18 cellular contexts compared by ENCODE assay signal in genomic region chr1:65105596-65105995, GRCh38. TPM values are rescaled to one million over a fixed set of nuclear protein-coding genes. Genes with fewer than 3 reads are reported as not detected.
DNase-seq lines count a peak whose midpoint lies in the region; ATAC-seq, FAIRE-seq and TF ChIP-seq lines count a peak whose summit lies in the region.
"Had no signal": no experiment of that assay in that cellular context is flagged by ENCODE, and none has a peak within 500 bp of the region (broad histone marks: within the 10 kb centered on the region; RNA-seq: fewer than 3 reads in every experiment).

No MANE protein-coding gene starts in this region.

- TF ChIP-seq CTCF in K562 (IDR thresholded peaks at IDR 0.05 in 2 of 3, conservative IDR thresholded peaks at IDR 0.05 in 1 of 3; ENCODE audit: insufficient read depth in 2 of 3, low read depth in 1 of 3, low read length in 3 of 3) (no peak), foreskin keratinocyte (conservative IDR thresholded peaks at IDR 0.05) (no peak), WERI-Rb-1 (IDR thresholded peaks at IDR 0.05; ENCODE audit: low read depth, low read length) (no peak)

- H3K36me3 ChIP-seq in K562 (ENCODE audit: control insufficient read depth, insufficient read depth, low read length): no peaks in the 10 kb centered on the region
- no peaks in the 10 kb centered on the region for H3K36me3 ChIP-seq in subcutaneous abdominal adipose tissue (ENCODE audit: control insufficient read depth in 5 of 5, insufficient read depth in 5 of 5, low read length in 5 of 5)
- no peaks in the 10 kb centered on the region for H3K36me3 ChIP-seq in WERI-Rb-1
- H3K36me3 ChIP-seq: BE2C had no signal

- H3K4me1 ChIP-seq in K562 (replicated peaks in 1 of 2; ENCODE audit: control insufficient read depth in 2 of 2, insufficient read depth in 2 of 2, low read length in 2 of 2) (no peaks in the 10 kb centered on the region; a peak in 1 of 5 replicates), foreskin keratinocyte (peaks cover 5% of the 10 kb centered on the region), subcutaneous abdominal adipose tissue (ENCODE audit: control insufficient read depth in 5 of 5, insufficient read depth in 5 of 5, low read length in 5 of 5) (peaks cover 0 to 33% (median 30%) of the 10 kb centered on the region in 5 donors)
- H3K4me1 ChIP-seq: BE2C had no signal

- H3K9ac ChIP-seq in K562 (ENCODE audit: insufficient read depth in 1 of 2, low read depth in 2 of 2, low read length in 2 of 2) (no peak overlapping the region), subcutaneous abdominal adipose tissue (ENCODE audit: low read length in 5 of 5) (no peak overlapping the region)
- H3K9ac ChIP-seq: KMS-11 had no signal

- no peaks in the 10 kb centered on the region; a peak in 2 of 5 replicates for H3K27me3 ChIP-seq in K562 (ENCODE audit: control insufficient read depth in 2 of 2, insufficient read depth in 2 of 2, low read length in 2 of 2)
- peaks cover 14% of the 10 kb centered on the region for H3K27me3 ChIP-seq in foreskin keratinocyte
- no peaks in the 10 kb centered on the region for H3K27me3 ChIP-seq in subcutaneous abdominal adipose tissue (ENCODE audit: control insufficient read depth in 5 of 5, insufficient read depth in 4 of 5, low read length in 5 of 5)
- no peaks in the 10 kb centered on the region for H3K27me3 ChIP-seq in WERI-Rb-1 (ENCODE audit: insufficient read depth, low read depth, severe bottlenecking)
- H3K27me3 ChIP-seq: BE2C had no signal

- no peaks in the 10 kb centered on the region for H3K79me2 ChIP-seq in K562 (ENCODE audit: control insufficient read depth, insufficient read depth, low read length)

- no peak overlapping the region for H2AFZ ChIP-seq in K562 (ENCODE audit: low read depth, low read length)

- TF ChIP-seq EP300 in K562 (IDR thresholded peaks at IDR 0.05; ENCODE audit: low read length): no peak

- no peak for TF ChIP-seq RAD21 in K562 (CRISPR knock-in tag; conservative IDR thresholded peaks at IDR 0.05 in 1 of 2, IDR thresholded peaks at IDR 0.05 in 1 of 2)

- H4K20me1 ChIP-seq in K562 (replicated peaks; ENCODE audit: control insufficient read depth, insufficient read depth, low read length): no peaks in the 10 kb centered on the region

- H3K9me3 ChIP-seq in K562 (replicated peaks; ENCODE audit: control insufficient read depth, insufficient read depth, low read depth, low read length) (no peaks in the 10 kb centered on the region; the same call in 1 of the 2 replicates), subcutaneous abdominal adipose tissue (ENCODE audit: control insufficient read depth in 5 of 5, low read length in 5 of 5) (peaks cover 0 to 3% (median 0%) of the 10 kb centered on the region in 5 donors), WERI-Rb-1 (ENCODE audit: severe bottlenecking) (no peaks in the 10 kb centered on the region)
- H3K9me3 ChIP-seq: BE2C had no signal

- H3K27ac ChIP-seq in K562 (ENCODE audit: extremely low read depth, low read depth, low read length) (no peak overlapping the region), foreskin keratinocyte (no peak overlapping the region), subcutaneous abdominal adipose tissue (ENCODE audit: low read depth, low read length) (peak overlapping the region; percentile 66), WERI-Rb-1 (no peak overlapping the region)
- H3K27ac ChIP-seq: KMS-11 had no signal

- H3K9me3 Mint-ChIP-seq in T-helper 2 cell treated with Interferon-gamma antibody and Interleukin-4, amounts not matched to agents 5 μg/mL and 100 μg/mL, for 36 hours: peaks cover 4% of the 10 kb centered on the region

- WGBS in K562 (ENCODE audit: insufficient coverage, low coverage, missing lambda C conversion rate): 12% methylated on average over 4 of the region's 4 CpGs

- H3K4me3 Mint-ChIP-seq in T-helper 2 cell treated with Interferon-gamma antibody and Interleukin-4, amounts not matched to agents 5 μg/mL and 100 μg/mL, for 36 hours: no peak overlapping the region
- H3K4me3 Mint-ChIP-seq: CD4-positive, alpha-beta memory T cell had no signal

- POLR2A ChIA-PET in HEK293T (lab: Yijun Ruan, JAX): no interaction called here
- POLR2A ChIA-PET in K562 (lab: Yijun Ruan, JAX): interaction anchor here (0.6 kb wide), 1 partner anchor 579 kb away, joined by 3 read pairs; no protein-coding TSS in a partner anchor

- intact Hi-C loops in K562 (cut with micrococcal nuclease): no loop called here

- no TSS peak for BruUV-seq in K562 (replicated peaks; lab: Mats Ljungman, UMichigan)

- H3K27me3 Mint-ChIP-seq in T-helper 2 cell treated with Interferon-gamma antibody and Interleukin-4, amounts not matched to agents 5 μg/mL and 100 μg/mL, for 36 hours (ENCODE audit: low read depth): peaks cover 13% of the 10 kb centered on the region

- no peak for FAIRE-seq in K562 (lab: Jason Lieb, UNC)
- FAIRE-seq: GM19239 had no signal

- H3K4me1 Mint-ChIP-seq in T-helper 2 cell treated with Interferon-gamma antibody and Interleukin-4, amounts not matched to agents 5 μg/mL and 100 μg/mL, for 36 hours (ENCODE audit: low read depth): no peaks in the 10 kb centered on the region

- CTCF ChIA-PET in HEK293T (lab: Yijun Ruan, JAX): no interaction called here
- CTCF ChIA-PET in K562 (lab: Yijun Ruan, JAX; ENCODE audit: low intra/inter-chr PET ratio): no interaction called here

- no peak overlapping the region for H3K27ac Mint-ChIP-seq in T-helper 2 cell treated with Interferon-gamma antibody and Interleukin-4, amounts not matched to agents 5 μg/mL and 100 μg/mL, for 36 hours
- H3K27ac Mint-ChIP-seq: CD4-positive, alpha-beta memory T cell had no signal

- in situ Hi-C loops in K562 (cut with MboI): no loop called here

- DNase-seq in HEK293T (ENCODE audit: extremely low spot score) (no peak), K562 (ENCODE audit: extremely low read depth in 1 of 4, low spot score in 3 of 4) (no peak), foreskin keratinocyte (peak in 1 of 2 donors; percentile 26), WERI-Rb-1 (no peak)
- no peak for DNase-seq in T-helper 2 cell treated with Interferon-gamma antibody and Interleukin-4, amounts not matched to agents 5 μg/mL and 100 μg/mL, for 36 hours (ENCODE audit: low spot score)
- DNase-seq: BE2C; CD4-positive, alpha-beta memory T cell; DMS79 treated with DMSO at 0.1 percent for 48 hours; GF-D8; MM.1S; NCI-H187 treated with DMSO at 0.1 percent for 48 hours; NCI-H446 treated with DMSO at 0.1 percent for 48 hours; NCI-H748 treated with DMSO at 0.1 percent for 48 hours; SHP77 had no signal

- no peak overlapping the region for H3K4me3 ChIP-seq in K562
- H3K4me3 ChIP-seq in subcutaneous abdominal adipose tissue (ENCODE audit: low read depth in 1 of 5, low read length in 5 of 5): no peak overlapping the region
- no peak overlapping the region for H3K4me3 ChIP-seq in WERI-Rb-1 (ENCODE audit: low read depth, low read length)

- H3K36me3 Mint-ChIP-seq in T-helper 2 cell treated with Interferon-gamma antibody and Interleukin-4, amounts not matched to agents 5 μg/mL and 100 μg/mL, for 36 hours (ENCODE audit: low read depth): no peaks in the 10 kb centered on the region

- no peak overlapping the region for H3K4me2 ChIP-seq in K562 (ENCODE audit: insufficient read depth, low read length)
- H3K4me2 ChIP-seq: KMS-11 had no signal

- TF ChIP-seq POLR2A in K562 (conservative IDR thresholded peaks at IDR 0.05): no peak

- H3K9me1 ChIP-seq in K562 (ENCODE audit: control insufficient read depth, insufficient read depth, low read length): no peaks in the 10 kb centered on the region

- ATAC-seq in K562: no peak
- ATAC-seq in foreskin keratinocyte: peak; percentile 33
- no peak for ATAC-seq in SK-N-SH treated with all-trans-retinoic acid at 6 μM for 48 hours

TF ChIP-seq in HEK293T, 16 proteins besides CTCF, POLR2A, EP300 and RAD21 (continues in another document):
- no peak for TF ChIP-seq TARDBP (IDR thresholded peaks at IDR 0.05)

TF ChIP-seq in K562, 482 proteins besides CTCF, POLR2A, EP300 and RAD21 (continues in another document):
- no peak for TF ChIP-seq TEAD2 (tag; IDR thresholded peaks at IDR 0.05)
- TF ChIP-seq ZNF174 (CRISPR knock-in tag; IDR thresholded peaks at IDR 0.05): no peak
- no peak for TF ChIP-seq MAX (CRISPR knock-in tag; IDR thresholded peaks at IDR 0.05)

TF ChIP-seq in SK-N-SH treated with all-trans-retinoic acid at 6 μM for 48 hours, 23 proteins besides CTCF, POLR2A, EP300 and RAD21 (continues in another document):
- no peak for TF ChIP-seq TCF4 (CRISPR knock-in tag; IDR thresholded peaks at IDR 0.05; ENCODE audit: borderline replicate concordance)
- TF ChIP-seq ZNF8 (CRISPR knock-in tag; IDR thresholded peaks at IDR 0.05): no peak
- TF ChIP-seq PPARA (CRISPR knock-in tag; IDR thresholded peaks at IDR 0.05; ENCODE audit: borderline replicate concordance): no peak

RNA-seq across cellular contexts. Expression of gene AK4, which starts 42.4 kb away (rescaled TPM):
- 12.9 and 19.3 TPM in 2 replicates for total RNA-seq in K562 (2011; cell fraction: chromatin; rRNA removed; ENCODE audit: low replicate concordance)
- total RNA-seq in K562 (2011; cell fraction: nucleolus; rRNA removed): 6.2 and 7.2 TPM in 2 replicates
- 13.3 and 19.4 TPM in 2 replicates for total RNA-seq in K562 (2011; cell fraction: nucleoplasm; rRNA removed)
- total RNA-seq in K562 (2014; rRNA removed) (19.1 and 21.4 TPM in 2 replicates), K562 (2014; rRNA removed; fragmentation: Illumina TruSeq; extraction: Trizol) (21.5 and 24.8 TPM in 2 replicates), K562 (2015; rRNA removed; fragmentation: Illumina TruSeq; extraction: Trizol) (10.4 and 12.0 TPM in 2 replicates), K562 (2021) (34.9 and 36.4 TPM in 2 replicates), foreskin keratinocyte (14.5 and 34.6 TPM in 2 replicates)
- polyA plus RNA-seq in K562 (2011; rRNA removed) (71.2 and 96.6 TPM in 2 replicates), K562 (2014; fragmentation: Illumina TruSeq; extraction: Trizol) (32.4 and 33.1 TPM in 2 replicates), K562 (2014; fragmentation: Nextera tagmentation; extraction: Ambion mirVana) (10 to 100 TPM; 10.9 to 15.1 TPM), K562 (2014; rRNA removed) (23.3 and 24.1 TPM in 2 replicates), foreskin keratinocyte (7.8 and 19.8 TPM in 2 replicates)
- 43.8 and 70.9 TPM in 2 replicates for polyA plus RNA-seq in K562 (2011; cell fraction: cytosol; rRNA removed)
- polyA plus RNA-seq in K562 (2011; cell fraction: nucleus; rRNA removed): 21.2 and 33.7 TPM in 2 replicates
- 15.5 and 17.3 TPM in 2 replicates for polyA plus RNA-seq in K562 (2012)
- 77.9 and 90.3 TPM in 2 replicates for polyA minus RNA-seq in K562 (2011; rRNA and poly(A)+ RNA removed)
- polyA minus RNA-seq in K562 (2011; cell fraction: cytosol; rRNA and poly(A)+ RNA removed): 22.5 and 30.3 TPM in 2 replicates
- polyA minus RNA-seq in K562 (2011; cell fraction: nucleus; rRNA and poly(A)+ RNA removed): 9.0 and 14.2 TPM in 2 replicates
- polyA plus RNA-seq: CD4-positive, alpha-beta memory T cell had no signal
